ENCODE assay signal across 25 cellular contexts in the genomic region with DNA sequence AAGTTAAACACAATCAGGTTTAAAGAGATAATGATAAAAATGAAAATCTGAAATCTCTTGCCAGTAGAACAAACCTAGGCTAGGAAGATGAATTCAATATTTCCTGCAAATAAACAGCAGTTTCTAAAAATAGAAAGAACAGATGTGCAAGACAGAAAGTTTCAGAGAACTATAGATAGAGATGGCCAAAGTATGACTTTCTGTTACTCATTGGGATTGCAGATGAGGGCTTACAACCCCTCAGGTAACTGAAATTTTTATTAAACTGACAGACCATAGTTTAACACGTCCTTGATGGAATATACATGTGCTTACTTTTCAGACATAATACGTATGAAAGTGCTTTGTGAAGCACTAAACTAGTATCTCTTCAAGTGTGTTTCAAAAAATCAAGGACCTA.
"Had no signal": no experiment of that assay in that cellular context is flagged by ENCODE, and none has a peak within 500 bp of the region (broad histone marks: within the 10 kb centered on the region; RNA-seq: fewer than 3 reads in every experiment).

No MANE protein-coding gene starts in this region.

- H3K9me3 ChIP-seq: left ventricle myocardium inferior, testis, transverse colon had no signal

- H3K27me3 ChIP-seq: brain microvascular endothelial cell, dorsolateral prefrontal cortex, testis, transverse colon had no signal

- ATAC-seq: natural killer cell, right cardiac atrium had no signal

- H3K27ac ChIP-seq: brain microvascular endothelial cell, coronary artery, dorsolateral prefrontal cortex, left ventricle myocardium inferior, neural progenitor cell, testis, transverse colon had no signal

- H2AFZ ChIP-seq: neural progenitor cell had no signal

- DNase-seq: activated CD4-positive, alpha-beta memory T cell treated with anti-CD3 and anti-CD28 coated beads, Interleukin-2, amount 10 ng/mL, durations not matched to agents 7 days and 5 days; activated CD4-positive, alpha-beta T cell treated with anti-CD3 and anti-CD28 coated beads, Interleukin-2, amount 10 ng/mL, durations not matched to agents 24 days and 14 days; activated CD4-positive, CD25-positive, alpha-beta regulatory T cell treated with anti-CD3 and anti-CD28 coated beads, Interleukin-2, amount 50 U/mL, for 72 hours; activated CD8-positive, alpha-beta memory T cell treated with anti-CD3 and anti-CD28 coated beads, Interleukin-2, amount 50 U/mL, for 48 hours; activated gamma-delta T cell treated with Interleukin-2 at 50 U/mL for 16 hours; activated naive CD4-positive, alpha-beta T cell treated with anti-CD3 and anti-CD28 coated beads, Interleukin-2, amount 50 U/mL, for 16 hours; activated T-cell treated with anti-CD3 and anti-CD28 coated beads, Interleukin-2, amount 50 U/mL, for 24 hours; amniotic stem cell; brain microvascular endothelial cell; dorsolateral prefrontal cortex; effector memory CD4-positive, alpha-beta T cell; glutamatergic neuron; islet precursor cell; left ventricle myocardium inferior; natural killer cell; occipital lobe; right cardiac atrium; stimulated activated CD4-positive, alpha-beta T cell treated with anti-CD3 and anti-CD28 coated beads, Interleukin-2, amount 100 ng/mL, for 48 hours; stimulated activated naive CD4-positive, alpha-beta T cell treated with Interleukin-2 at 50 U/mL for 16 hours; T-helper 9 cell; testis; transverse colon had no signal

- H3K9ac ChIP-seq: neural progenitor cell had no signal

- H3K4me1 ChIP-seq: neural progenitor cell, testis had no signal

- H3K4me2 ChIP-seq: neural progenitor cell had no signal

- H3K4me3 ChIP-seq: coronary artery, dorsolateral prefrontal cortex, left ventricle myocardium inferior, lung, neural progenitor cell, testis, transverse colon had no signal

- H3K36me3 ChIP-seq: brain microvascular endothelial cell, left ventricle myocardium inferior, neural progenitor cell, transverse colon had no signal
